Comparison of ENCODE assay signal across 8 cellular contexts in genomic region chr9:107283621-107284616, GRCh38. TPM values are rescaled to one million over a fixed set of nuclear protein-coding genes. Genes with fewer than 3 reads are reported as not detected.
DNase-seq lines count a peak whose midpoint lies in the region; ATAC-seq, FAIRE-seq and TF ChIP-seq lines count a peak whose summit lies in the region.

No MANE protein-coding gene starts in this region.

- intact Hi-C loops in sciatic nerve (cut with DNase I): no loop called here

- peaks cover 4% of the 10 kb centered on the region for H3K27me3 Mint-ChIP-seq in T-helper 2 cell treated with Interferon-gamma antibody and Interleukin-4, amounts not matched to agents 5 μg/mL and 100 μg/mL, for 36 hours (ENCODE audit: low read depth)

- no peaks in the 10 kb centered on the region for H3K9me3 Mint-ChIP-seq in T-helper 2 cell treated with Interferon-gamma antibody and Interleukin-4, amounts not matched to agents 5 μg/mL and 100 μg/mL, for 36 hours

- H3K4me3 ChIP-seq in astrocyte of the cerebellum (ENCODE audit: low read depth, low read length): peak overlapping the region; percentile 68

- TF ChIP-seq CTCF in astrocyte of the cerebellum (IDR thresholded peaks at IDR 0.05; ENCODE audit: low read depth, low read length, missing control alignments) (no peak), D721Med (IDR thresholded peaks at IDR 0.05; ENCODE audit: insufficient read depth, missing control alignments) (no peak)

- DNase-seq in GM12892 (ENCODE audit: insufficient read length): peak; percentile 44
- DNase-seq in NCI-H1092 (lab: John Stamatoyannopoulos, UW): peak; percentile 43
- DNase-seq in T-helper 2 cell treated with Interferon-gamma antibody and Interleukin-4, amounts not matched to agents 5 μg/mL and 100 μg/mL, for 36 hours (ENCODE audit: low spot score): peak; percentile 80
- DNase-seq in astrocyte of the cerebellum (ENCODE audit: low read depth): peak; percentile 22
- peak; percentile 87 for DNase-seq in iPS DF 19.7 (ENCODE audit: low read depth, low spot score)
- DNase-seq in sciatic nerve (ENCODE audit: low spot score): peak; percentile 81
- DNase-seq in D721Med (ENCODE audit: insufficient read length, low spot score): no peak

- 0 out of 2 replicates have a peak, but pooled peaks have one; percentile 46 for TF ChIP-seq POLR2A in GM12892 (IDR thresholded peaks at IDR 0.05; ENCODE audit: low read depth, low read length)

- peaks cover 12% of the 10 kb centered on the region for H3K36me3 Mint-ChIP-seq in T-helper 2 cell treated with Interferon-gamma antibody and Interleukin-4, amounts not matched to agents 5 μg/mL and 100 μg/mL, for 36 hours (ENCODE audit: low read depth)

- in situ Hi-C loops in astrocyte of the cerebellum (cut with HindIII; ENCODE audit: low sequenced_read_pairs): no loop called here

- FAIRE-seq in GM12892 (lab: Jason Lieb, UNC): peak; percentile 79
- FAIRE-seq in D721Med (lab: Jason Lieb, UNC): no peak

- H3K4me3 Mint-ChIP-seq in T-helper 2 cell treated with Interferon-gamma antibody and Interleukin-4, amounts not matched to agents 5 μg/mL and 100 μg/mL, for 36 hours: peak overlapping the region; percentile 91

- H3K4me1 Mint-ChIP-seq in T-helper 2 cell treated with Interferon-gamma antibody and Interleukin-4, amounts not matched to agents 5 μg/mL and 100 μg/mL, for 36 hours (ENCODE audit: low read depth): peaks cover 41% of the 10 kb centered on the region

- H3K27ac Mint-ChIP-seq in T-helper 2 cell treated with Interferon-gamma antibody and Interleukin-4, amounts not matched to agents 5 μg/mL and 100 μg/mL, for 36 hours: peak overlapping the region; percentile 92

- ATAC-seq in HG02610 (IDR thresholded peaks at IDR 0.05; ENCODE audit: unreplicated experiment) (peak; percentile 45), sciatic nerve (peak; percentile 29)

RNA-seq across cellular contexts. Expression of gene RAD23B, which starts 0.8 kb away (rescaled TPM):
- polyA plus RNA-seq in GM12892 (2012; ENCODE audit: missing spikeins): 76.7 TPM
- 83.4 TPM for total RNA-seq in sciatic nerve
